14 cellular contexts compared by ENCODE assay signal in the genomic region with DNA sequence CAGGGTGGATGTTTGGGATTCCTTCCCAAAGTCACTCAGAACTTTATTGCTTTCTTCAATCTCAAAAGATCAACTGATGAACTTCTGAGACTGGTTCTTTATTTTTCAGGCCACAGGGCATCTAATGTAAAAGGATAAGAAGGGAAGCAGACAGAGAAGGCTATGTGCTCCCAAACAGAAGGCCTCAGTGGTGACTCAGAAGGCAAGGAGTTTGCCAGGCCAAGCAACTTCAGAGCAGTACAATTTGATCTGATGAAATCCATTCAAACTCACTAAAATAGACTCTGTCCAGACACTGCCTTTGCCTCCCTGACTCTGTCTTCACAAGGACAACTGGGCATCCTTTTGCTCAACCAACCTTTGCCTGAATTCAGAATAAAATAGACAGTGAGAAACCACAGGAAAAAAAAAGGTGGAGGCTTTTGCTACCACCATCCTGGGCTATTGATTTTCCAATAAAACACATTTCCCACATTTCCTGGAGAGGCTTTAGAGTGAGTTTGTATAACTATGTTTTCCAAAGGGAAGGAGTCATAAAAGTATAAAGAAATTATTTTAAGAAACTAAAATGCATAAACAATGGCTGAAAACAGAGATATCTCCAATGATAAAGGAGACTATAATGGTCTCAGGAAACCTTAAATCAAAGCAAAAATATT. TPM values are rescaled to one million over a fixed set of nuclear protein-coding genes. Genes with fewer than 3 reads are reported as not detected.
A peak's percentile ranks its signal among the peaks of the same experiment; 100 is the strongest.
DNase-seq lines count a peak whose midpoint lies in the region; ATAC-seq and TF ChIP-seq lines count a peak whose summit lies in the region.
"Had no signal": no experiment of that assay in that cellular context is flagged by ENCODE, and none has a peak within 500 bp of the region (broad histone marks: within the 10 kb centered on the region; RNA-seq: fewer than 3 reads in every experiment).

No MANE protein-coding gene starts in this region.

- intact Hi-C loops in sigmoid colon (cut with DNase I) = no loop called here

- no peaks in the 10 kb centered on the region for H3K27me3 ChIP-seq in sigmoid colon

- peaks cover 0 to 5% (median 0%) of the 10 kb centered on the region in 4 donors for H3K4me1 ChIP-seq in sigmoid colon

- H3K27ac ChIP-seq in sigmoid colon = peak overlapping the region; percentile 20 to 63 (median 46)
- H3K27ac ChIP-seq: PC-9 had no signal

- DNase-seq in GM04504 (ENCODE audit: low read depth) = peak; percentile 45
- peak; percentile 3 for DNase-seq in SW480 (ENCODE audit: low spot score)
- DNase-seq in fibroblast of the aortic adventitia (ENCODE audit: low read depth) = peak; percentile 81
- DNase-seq in sigmoid colon = peak; percentile 74
- DNase-seq in stimulated activated CD4-positive, alpha-beta T cell treated with anti-CD3 and anti-CD28 coated beads, Interleukin-2, amount 100 ng/mL, for 48 hours = no peak
- DNase-seq in stimulated activated CD4-positive, alpha-beta T cell treated with anti-CD3 and anti-CD28 coated beads, Interleukin-12 subunit alpha, Interleukin-12 subunit beta, amount 100 ng/mL, for 4 hours = no peak
- DNase-seq in activated naive CD4-positive, alpha-beta T cell treated with Interleukin-2 at 50 U/mL for 16 hours = no peak
- DNase-seq: activated CD4-positive, CD25-positive, alpha-beta regulatory T cell; NCI-H2081 treated with DMSO at 0.1 percent for 48 hours; stimulated activated CD4-positive, alpha-beta T cell treated with anti-CD3 and anti-CD28 coated beads, Interleukin-4, amount 100 ng/mL, for 1 hour had no signal

- TF ChIP-seq EP300 in sigmoid colon (IDR thresholded peaks at IDR 0.05) = no peak

- no peak for TF ChIP-seq CTCF in fibroblast of the aortic adventitia (IDR thresholded peaks at IDR 0.05; ENCODE audit: insufficient read depth, low read length)
- no peak for TF ChIP-seq CTCF in sigmoid colon (IDR thresholded peaks at IDR 0.05)

- TF ChIP-seq POLR2A in sigmoid colon (IDR thresholded peaks at IDR 0.05) = no peak

- ATAC-seq in HG02588 (IDR thresholded peaks at IDR 0.05; ENCODE audit: unreplicated experiment) = no peak
- ATAC-seq: HepG2; natural killer cell treated with Interleukin-12 subunit alpha and Interleukin-12 subunit beta and Interleukin-15 and Interleukin-18, amount 100 ng/mL, for 72 hours had no signal

- H3K4me3 ChIP-seq in fibroblast of the aortic adventitia (ENCODE audit: low read depth, low read length) = no peak overlapping the region
- no peak overlapping the region for H3K4me3 ChIP-seq in sigmoid colon
- H3K4me3 ChIP-seq: PC-9 had no signal

- H3K9me3 ChIP-seq in sigmoid colon = no peaks in the 10 kb centered on the region

- no peaks in the 10 kb centered on the region for H3K36me3 ChIP-seq in sigmoid colon

RNA-seq across cellular contexts. Expression of a gene that starts 55.2 kb away (rescaled TPM):
- 8.2 and 10.0 TPM in 2 replicates for total RNA-seq in fibroblast of the aortic adventitia (ENCODE audit: low replicate concordance)
- 10 to 100 TPM; 16.1 to 26.3 (median 20.1) TPM for total RNA-seq in sigmoid colon
- 10 to 100 TPM in 1 of 3 donors, 1 to 10 TPM in 2; 2.1 to 13.0 (median 3.6) TPM for polyA plus RNA-seq in sigmoid colon
- total RNA-seq: HepG2 had no signal

Comparison
In these comparisons a context has a peak if more than half of its experiments do, and no peak if none do; other contexts are left out.
1. DNase-seq: peak in GM04504 (single experiment), SW480 (single experiment), fibroblast of the aortic adventitia (single experiment) and sigmoid colon (single experiment); none in stimulated activated CD4-positive, alpha-beta T cell treated with anti-CD3 and anti-CD28 coated beads, Interleukin-2, amount 100 ng/mL, for 48 hours (0 of 2), stimulated activated CD4-positive, alpha-beta T cell treated with anti-CD3 and anti-CD28 coated beads, Interleukin-12 subunit alpha, Interleukin-12 subunit beta, amount 100 ng/mL, for 4 hours (single experiment) and activated naive CD4-positive, alpha-beta T cell treated with Interleukin-2 at 50 U/mL for 16 hours (single experiment).